1 cellular context compared by ENCODE assay signal in the genomic region with DNA sequence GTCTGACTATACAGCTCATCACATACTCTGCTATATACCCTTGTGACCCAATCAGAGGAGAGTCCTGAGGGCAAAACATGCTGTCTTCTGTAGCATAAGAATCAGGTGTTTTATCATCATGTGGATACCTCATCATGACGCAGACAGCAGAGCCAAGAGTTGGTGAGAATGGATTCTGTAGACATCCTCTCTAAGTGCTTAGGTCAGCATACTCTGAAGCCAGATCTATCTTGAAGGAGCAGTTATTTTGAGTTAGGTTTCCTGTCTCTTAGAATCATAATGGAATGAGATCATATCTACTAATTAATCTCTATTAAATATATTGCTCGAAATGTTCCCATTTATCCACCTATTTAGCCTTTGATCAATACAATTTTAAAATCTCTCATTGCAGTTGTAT.
TF ChIP-seq lines count a peak whose summit lies in the region.

No MANE protein-coding gene starts in this region.

TF ChIP-seq in IMR-90, 13 proteins besides CTCF, POLR2A, EP300 and RAD21 (continued from another document):
- TF ChIP-seq, protein P1, sequence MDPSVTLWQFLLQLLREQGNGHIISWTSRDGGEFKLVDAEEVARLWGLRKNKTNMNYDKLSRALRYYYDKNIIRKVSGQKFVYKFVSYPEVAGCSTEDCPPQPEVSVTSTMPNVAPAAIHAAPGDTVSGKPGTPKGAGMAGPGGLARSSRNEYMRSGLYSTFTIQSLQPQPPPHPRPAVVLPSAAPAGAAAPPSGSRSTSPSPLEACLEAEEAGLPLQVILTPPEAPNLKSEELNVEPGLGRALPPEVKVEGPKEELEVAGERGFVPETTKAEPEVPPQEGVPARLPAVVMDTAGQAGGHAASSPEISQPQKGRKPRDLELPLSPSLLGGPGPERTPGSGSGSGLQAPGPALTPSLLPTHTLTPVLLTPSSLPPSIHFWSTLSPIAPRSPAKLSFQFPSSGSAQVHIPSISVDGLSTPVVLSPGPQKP (IDR thresholded peaks at IDR 0.05; ENCODE audit: borderline replicate concordance, low read depth, low read length) = no peak
- TF ChIP-seq RFX5 (IDR thresholded peaks at IDR 0.05; ENCODE audit: low read depth, low read length) (no peak), MAFK (IDR thresholded peaks at IDR 0.05; ENCODE audit: low read depth, low read length) (peak; percentile 57)
